Comparison of ENCODE assay signal across 7 cellular contexts in genomic region chr19:52335768-52336116, GRCh38. TPM values are rescaled to one million over a fixed set of nuclear protein-coding genes. Genes with fewer than 3 reads are reported as not detected.
DNase-seq lines count a peak whose midpoint lies in the region; ATAC-seq and TF ChIP-seq lines count a peak whose summit lies in the region.

No MANE protein-coding gene starts in this region.

- H3K36me3 ChIP-seq in adrenal gland (replicated peaks in 1 of 2) (no peaks in the 10 kb centered on the region), left lung (no peaks in the 10 kb centered on the region), testis (ENCODE audit: low read depth, missing control alignments) (no peaks in the 10 kb centered on the region)

- H3K4me1 ChIP-seq in adrenal gland (replicated peaks in 1 of 2) = peaks cover 7 to 11% of the 10 kb centered on the region in 2 donors
- H3K4me1 ChIP-seq in left lung = peaks cover 0 to 7% of the 10 kb centered on the region in 2 donors
- no peaks in the 10 kb centered on the region for H3K4me1 ChIP-seq in testis

- no peak for TF ChIP-seq CTCF in adrenal gland (IDR thresholded peaks at IDR 0.05)
- no peak for TF ChIP-seq CTCF in left lung (IDR thresholded peaks at IDR 0.05)
- TF ChIP-seq CTCF in testis (IDR thresholded peaks at IDR 0.05) = no peak

- H3K27me3 ChIP-seq in adrenal gland (no peaks in the 10 kb centered on the region), left lung (no peaks in the 10 kb centered on the region), testis (no peaks in the 10 kb centered on the region)

- H3K27ac ChIP-seq in adrenal gland = peak overlapping the region in 2 of 5 donors; percentile 80 to 90
- H3K27ac ChIP-seq in left lung = peak overlapping the region in 1 of 2 donors; percentile 82
- peak overlapping the region in 1 of 2 donors; percentile 80 for H3K27ac ChIP-seq in testis

- ATAC-seq in HG03108 (IDR thresholded peaks at IDR 0.05; ENCODE audit: unreplicated experiment) (peak; percentile 17), left lung (peak; percentile 23), GM18861 (IDR thresholded peaks at IDR 0.05; ENCODE audit: unreplicated experiment) (no peak)

- no peak for TF ChIP-seq POLR2A in adrenal gland (IDR thresholded peaks at IDR 0.05)
- no peak for TF ChIP-seq POLR2A in testis (IDR thresholded peaks at IDR 0.05)

- DNase-seq in adrenal gland (no peak), left lung (no peak), testis (no peak), pons (ENCODE audit: low spot score) (no peak)
- DNase-seq in effector CD4-positive, alpha-beta T cell = no peak

- WGBS in adrenal gland, 4 donors = 51 to 95% (median 53%) methylated on average over 3 to 9 of the region's 9 CpGs
- 34% methylated on average over 9 of the region's 9 CpGs for WGBS in testis, 2 donors

- H3K4me3 ChIP-seq in adrenal gland (peak overlapping the region in 3 of 4 donors; percentile 78 to 86 (median 84)), left lung (peak overlapping the region; percentile 74 to 80), testis (peak overlapping the region; percentile 79 to 84)

- intact Hi-C loops in adrenal gland (cut with DNase I) (no loop called here), left lung (cut with DNase I) (no loop called here), testis (cut with DNase I; ENCODE audit: low total_unique reads) (no loop called here)

- H3K9me3 ChIP-seq in adrenal gland (replicated peaks in 1 of 3) = peaks cover 0 to 14% (median 8%) of the 10 kb centered on the region in 3 donors
- H3K9me3 ChIP-seq in left lung = peaks cover 0 to 57% of the 10 kb centered on the region in 2 donors
- H3K9me3 ChIP-seq in testis = no peaks in the 10 kb centered on the region

RNA-seq across cellular contexts. Expression of gene ZNF610, which starts 0.3 kb away (rescaled TPM):
- total RNA-seq in adrenal gland (10 to 100 TPM in 1 of 8 donors, 1 to 10 TPM in 7; 1.9 to 10.2 (median 4.2) TPM), left lung (1 to 10 TPM; 2.1 to 5.7 TPM), testis (10 to 100 TPM; 11.1 to 21.5 TPM)
- polyA plus RNA-seq in adrenal gland (10 to 100 TPM in 1 of 3 donors, 1 to 10 TPM in 2; 2.9 to 13.6 (median 4.3) TPM), testis (ENCODE audit: insufficient read depth, low read depth, low replicate concordance) (16.6 TPM)

RNA-seq across cellular contexts. Expression of gene ZNF880, which starts 34.0 kb away (rescaled TPM):
- total RNA-seq in adrenal gland (10 to 100 TPM in 7 of 8 donors, 1 to 10 TPM in 1; 7.5 to 18.8 (median 15.5) TPM), left lung (10 to 100 TPM; 12.8 to 15.4 TPM), testis (10 to 100 TPM; 22.1 to 27.6 TPM)
- polyA plus RNA-seq in adrenal gland (10 to 100 TPM; 18.3 to 19.4 (median 18.8) TPM), testis (ENCODE audit: insufficient read depth, low read depth, low replicate concordance) (13.8 TPM)

RNA-seq across cellular contexts. Expression of gene ZNF480, which starts 38.8 kb away (rescaled TPM):
- total RNA-seq in adrenal gland (10 to 100 TPM in 4 of 8 donors, 1 to 10 TPM in 4; 2.1 to 15.1 (median 9.5) TPM), left lung (10 to 100 TPM; 10.7 to 12.1 TPM), testis (1 to 10 TPM; 4.3 to 4.6 TPM)
- polyA plus RNA-seq in adrenal gland (10 to 100 TPM in 2 of 3 donors, 1 to 10 TPM in 1; 7.2 to 16.3 (median 13.2) TPM), testis (ENCODE audit: insufficient read depth, low read depth, low replicate concordance) (3.3 TPM)
